8 cellular contexts compared by ENCODE assay signal in genomic region chr17:19648475-19649406, GRCh38. TPM values are rescaled to one million over a fixed set of nuclear protein-coding genes. Genes with fewer than 3 reads are reported as not detected.
A peak's percentile ranks its signal among the peaks of the same experiment; 100 is the strongest.
DNase-seq lines count a peak whose midpoint lies in the region; ATAC-seq and TF ChIP-seq lines count a peak whose summit lies in the region.

ALDH3A2 (plus strand) TSS chr17:19648751; CDS start chr17:19648972, 221 bp downstream.

- no peaks in the 10 kb centered on the region for H3K27me3 ChIP-seq in lung (ENCODE audit: control insufficient read depth, insufficient read depth)

- peaks cover 4 to 15% of the 10 kb centered on the region in 2 donors for H3K4me1 ChIP-seq in lung (ENCODE audit: control insufficient read depth in 2 of 2, insufficient read depth in 2 of 2, low read length in 2 of 2)

- peak; percentile 87 for DNase-seq in COLO829 (ENCODE audit: low spot score)
- peak; percentile 88 for DNase-seq in HS-27A (ENCODE audit: low read depth)
- DNase-seq in NOMO-1 (lab: John Stamatoyannopoulos, UW; ENCODE audit: unreplicated experiment in 2 of 2) = peak; percentile 95 to 98
- DNase-seq in activated CD8-positive, alpha-beta memory T cell treated with anti-CD3 and anti-CD28 coated beads for 24 hours = peak; percentile 98
- peak; percentile 94 for DNase-seq in effector CD4-positive, alpha-beta T cell
- peak; percentile 99 for DNase-seq in lung (ENCODE audit: low spot score)
- DNase-seq in stimulated activated CD4-positive, alpha-beta T cell treated with anti-CD3 and anti-CD28 coated beads, TNF-alpha, amount 100 ng/mL, for 4 hours (ENCODE audit: low read depth in 3 of 3) = peak; percentile 91 to 93 (median 91)

- 0% methylated on average over 69 to 73 of the region's 73 CpGs for WGBS in lung, 2 donors

- no peaks in the 10 kb centered on the region for H3K9me3 ChIP-seq in lung (ENCODE audit: control insufficient read depth in 2 of 2, insufficient read depth in 1 of 2, low read length in 1 of 2)

- ATAC-seq in GM19468 (IDR thresholded peaks at IDR 0.05; ENCODE audit: extremely low read depth, unreplicated experiment) (peak; percentile 77), lung (ENCODE audit: insufficient read depth, low FRiP score) (peak; percentile 98)

- peak within 1 kb of the TSS; percentile 68 for H3K4me3 ChIP-seq in lung

- peaks cover 0 to 3% of the 10 kb centered on the region in 2 donors for H3K36me3 ChIP-seq in lung (ENCODE audit: control insufficient read depth in 2 of 2, insufficient read depth in 2 of 2, low read length in 2 of 2)

- peak within 1 kb of the TSS; percentile 89 to 98 for H3K27ac ChIP-seq in lung (ENCODE audit: low read depth in 1 of 2, low read length in 1 of 2)

- no peak for TF ChIP-seq CTCF in lung (IDR thresholded peaks at IDR 0.05; ENCODE audit: control extremely low read depth, extremely low read depth)

RNA-seq across cellular contexts. Expression of gene ALDH3A2, which starts in this region (rescaled TPM):
- 100 to 1,000 TPM in 1 of 2 donors, 10 to 100 TPM in 1; 99.2 to 107 TPM for total RNA-seq in lung
- polyA plus RNA-seq in lung = 10 to 100 TPM; 50.7 to 59.4 TPM

Comparison
In these comparisons a context has a peak if more than half of its experiments do, and no peak if none do; other contexts are left out.
1. Peak in every context shown above with its lines: DNase-seq, ATAC-seq, H3K4me3 ChIP-seq and H3K27ac ChIP-seq.